In the genomic region with DNA sequence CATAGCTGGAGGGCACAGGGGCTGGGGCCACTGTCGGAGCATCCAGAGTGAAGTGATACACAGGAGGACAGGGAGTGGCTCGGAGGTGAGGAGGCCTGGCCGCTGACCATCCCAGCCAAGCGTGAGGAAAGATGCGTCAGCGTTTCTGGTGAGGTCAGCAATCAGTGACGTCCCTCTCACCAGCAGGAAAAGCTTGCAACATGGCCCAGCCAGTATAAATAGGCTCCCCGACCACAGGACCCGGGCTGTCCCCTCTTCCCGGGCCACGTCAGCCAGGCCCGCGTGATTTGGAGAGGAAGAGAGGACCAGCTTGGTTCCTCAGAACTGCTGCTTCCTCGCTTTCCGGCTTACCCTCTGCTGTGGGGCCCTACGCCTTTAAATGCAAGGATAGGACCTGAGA, we compare ENCODE assay signal across 11 cellular contexts. TPM values are rescaled to one million over a fixed set of nuclear protein-coding genes. Genes with fewer than 3 reads are reported as not detected.
A peak's percentile ranks its signal among the peaks of the same experiment; 100 is the strongest.
DNase-seq lines count a peak whose midpoint lies in the region; ATAC-seq and TF ChIP-seq lines count a peak whose summit lies in the region.
"Had no signal": no experiment of that assay in that cellular context is flagged by ENCODE, and none has a peak within 500 bp of the region (broad histone marks: within the 10 kb centered on the region; RNA-seq: fewer than 3 reads in every experiment).

No MANE protein-coding gene starts in this region.

- TF ChIP-seq CTCF in activated CD8-positive, alpha-beta T cell treated with anti-CD3 and anti-CD28 coated beads for 36 hours (IDR thresholded peaks at IDR 0.05): no peak
- TF ChIP-seq CTCF in heart left ventricle (IDR thresholded peaks at IDR 0.05): no peak

- no peak for TF ChIP-seq POLR2A in heart left ventricle (IDR thresholded peaks at IDR 0.05)

- H3K27ac ChIP-seq in heart left ventricle: peak overlapping the region in 4 of 12 donors; percentile 38 to 78 (median 51)

- POLR2A ChIA-PET in activated CD8-positive, alpha-beta T cell treated with anti-CD3 and anti-CD28 coated beads for 36 hours (lab: Charles Lee): interaction anchor here (0.8 to 1.2 kb wide), 2 partner anchors 8 to 71 kb away, joined by 3 to 4 read pairs; no protein-coding TSS in a partner anchor

- H3K36me3 Mint-ChIP-seq in activated CD8-positive, alpha-beta T cell treated with anti-CD3 and anti-CD28 coated beads for 36 hours (ENCODE audit: low read depth): peaks cover 28% of the 10 kb centered on the region
- H3K36me3 Mint-ChIP-seq in activated T-cell treated with anti-CD3 and anti-CD28 coated beads, Interleukin-2, amount 50 U/mL, for 4 hours (ENCODE audit: insufficient read depth): peaks cover 8% of the 10 kb centered on the region

- H3K4me1 ChIP-seq in heart left ventricle: peaks cover 0 to 65% (median 0%) of the 10 kb centered on the region in 12 donors

- H3K4me1 Mint-ChIP-seq in activated CD8-positive, alpha-beta T cell treated with anti-CD3 and anti-CD28 coated beads for 36 hours (ENCODE audit: low read depth): peaks cover 40% of the 10 kb centered on the region
- H3K4me1 Mint-ChIP-seq in activated T-cell treated with anti-CD3 and anti-CD28 coated beads, Interleukin-2, amount 50 U/mL, for 4 hours (ENCODE audit: low read depth): peaks cover 27% of the 10 kb centered on the region

- no peaks in the 10 kb centered on the region for H3K9me3 Mint-ChIP-seq in activated CD8-positive, alpha-beta T cell treated with anti-CD3 and anti-CD28 coated beads for 36 hours
- no peaks in the 10 kb centered on the region for H3K9me3 Mint-ChIP-seq in activated T-cell treated with anti-CD3 and anti-CD28 coated beads, Interleukin-2, amount 50 U/mL, for 4 hours

- DNase-seq in EL (peak; percentile 44), heart left ventricle (peak; percentile 74 to 89 (median 78)), posterior vena cava (ENCODE audit: low spot score) (peak; percentile 95), HuH-7 (ENCODE audit: low spot score) (no peak), NCI-H510A treated with DMSO at 0.1 percent for 48 hours (lab: John Stamatoyannopoulos, UW) (no peak)
- no peak for DNase-seq in activated CD8-positive, alpha-beta T cell treated with anti-CD3 and anti-CD28 coated beads for 36 hours
- no peak for DNase-seq in activated T-cell treated with anti-CD3 and anti-CD28 coated beads, Interleukin-2, amount 50 U/mL, for 4 hours
- DNase-seq: activated CD4-positive, alpha-beta T cell treated with anti-CD3 and anti-CD28 coated beads, Interleukin-2, amount 50 U/mL, for 1 hour; central memory CD4-positive, alpha-beta T cell; stimulated activated naive CD4-positive, alpha-beta T cell treated with Interleukin-2 at 50 U/mL for 16 hours had no signal

- WGBS in heart left ventricle, 4 donors: 64 to 70% (median 66%) methylated on average over 13 to 16 of the region's 16 CpGs

- intact Hi-C loops in activated CD8-positive, alpha-beta T cell treated with anti-CD3 and anti-CD28 coated beads for 36 hours (cut with micrococcal nuclease): no loop called here
- intact Hi-C loops in heart left ventricle (cut with DNase I) (no loop called here), posterior vena cava (cut with DNase I) (no loop called here)

- no peaks in the 10 kb centered on the region for H3K27me3 Mint-ChIP-seq in activated CD8-positive, alpha-beta T cell treated with anti-CD3 and anti-CD28 coated beads for 36 hours
- no peaks in the 10 kb centered on the region for H3K27me3 Mint-ChIP-seq in activated T-cell treated with anti-CD3 and anti-CD28 coated beads, Interleukin-2, amount 50 U/mL, for 4 hours (ENCODE audit: low read depth)

- no peaks in the 10 kb centered on the region for H3K9me3 ChIP-seq in heart left ventricle

- H3K27me3 ChIP-seq in heart left ventricle: no peaks in the 10 kb centered on the region

- CTCF ChIA-PET in activated CD8-positive, alpha-beta T cell treated with anti-CD3 and anti-CD28 coated beads for 36 hours (lab: Charles Lee): interaction anchor here (1.1 to 4.4 kb wide), 2 partner anchors 12 to 17 kb away, joined by 3 to 33 read pairs; a partner anchor contains a TSS

- H3K4me3 Mint-ChIP-seq in activated CD8-positive, alpha-beta T cell treated with anti-CD3 and anti-CD28 coated beads for 36 hours: no peak overlapping the region
- H3K4me3 Mint-ChIP-seq in activated T-cell treated with anti-CD3 and anti-CD28 coated beads, Interleukin-2, amount 50 U/mL, for 4 hours: no peak overlapping the region

- no peaks in the 10 kb centered on the region for H3K36me3 ChIP-seq in heart left ventricle

- ATAC-seq in activated CD8-positive, alpha-beta T cell treated with anti-CD3 and anti-CD28 coated beads for 36 hours: no peak
- ATAC-seq in heart left ventricle (peak; percentile 46 to 79 (median 64)), GM18873 (IDR thresholded peaks at IDR 0.05; ENCODE audit: low FRiP score, unreplicated experiment) (no peak)
- ATAC-seq in activated T-cell treated with anti-CD3 and anti-CD28 coated beads, Interleukin-2, amount 50 U/mL, for 4 hours: no peak

- H3K4me3 ChIP-seq in heart left ventricle: no peak overlapping the region

- peak overlapping the region; percentile 26 for H3K27ac Mint-ChIP-seq in activated CD8-positive, alpha-beta T cell treated with anti-CD3 and anti-CD28 coated beads for 36 hours

RNA-seq across cellular contexts. Expression of a gene that starts 4.2 kb away (rescaled TPM):
- 10 to 100 TPM; 44.3 to 45.7 TPM for total RNA-seq in activated CD8-positive, alpha-beta T cell treated with anti-CD3 and anti-CD28 coated beads for 36 hours
- 1 to 10 TPM in 2 of 9 donors, under 1 TPM in 5, not detected in 2; 0.17 to 5.0 (median 0.42) TPM for total RNA-seq in heart left ventricle
- under 1 TPM; 0.25 to 0.27 TPM for polyA plus RNA-seq in heart left ventricle
- total RNA-seq in posterior vena cava: 1 to 10 TPM; 1.0 to 2.0 TPM
- total RNA-seq in activated T-cell treated with anti-CD3 and anti-CD28 coated beads, Interleukin-2, amount 50 U/mL, for 4 hours: 10 to 100 TPM; 18.4 to 30.7 (median 22.2) TPM

RNA-seq across cellular contexts. Expression of a gene that starts 18.5 kb away (rescaled TPM):
- total RNA-seq in activated CD8-positive, alpha-beta T cell treated with anti-CD3 and anti-CD28 coated beads for 36 hours: 1 to 10 TPM; 4.2 to 5.1 TPM
- total RNA-seq in heart left ventricle: 10 to 100 TPM in 3 of 9 donors, 1 to 10 TPM in 6; 3.8 to 16.6 (median 7.1) TPM
- 10 to 100 TPM in 1 of 2 donors, 1 to 10 TPM in 1; 7.0 to 10.2 TPM for polyA plus RNA-seq in heart left ventricle
- total RNA-seq in posterior vena cava: 10 to 100 TPM in 1 of 2 donors, 1 to 10 TPM in 1; 9.8 to 14.3 TPM
- total RNA-seq in activated T-cell treated with anti-CD3 and anti-CD28 coated beads, Interleukin-2, amount 50 U/mL, for 4 hours: 1 to 10 TPM; 1.1 to 2.9 (median 2.4) TPM

RNA-seq across cellular contexts. Expression of a gene that starts 24.3 kb away (rescaled TPM):
- 100 to 1,000 TPM; 160 to 161 TPM for total RNA-seq in activated CD8-positive, alpha-beta T cell treated with anti-CD3 and anti-CD28 coated beads for 36 hours
- total RNA-seq in heart left ventricle: 10 to 100 TPM in 1 of 9 donors, 1 to 10 TPM in 1, under 1 TPM in 6, not detected in 1; 0.12 to 11.6 (median 0.70) TPM
- under 1 TPM; 0.46 to 0.78 TPM for polyA plus RNA-seq in heart left ventricle
- 1 to 10 TPM; 2.6 to 8.1 TPM for total RNA-seq in posterior vena cava
- 100 to 1,000 TPM; 226 to 440 (median 307) TPM for total RNA-seq in activated T-cell treated with anti-CD3 and anti-CD28 coated beads, Interleukin-2, amount 50 U/mL, for 4 hours

RNA-seq across cellular contexts. Expression of a gene that starts 55.9 kb away (rescaled TPM):
- 10 to 100 TPM; 20.5 to 21.1 TPM for total RNA-seq in activated CD8-positive, alpha-beta T cell treated with anti-CD3 and anti-CD28 coated beads for 36 hours
- total RNA-seq in heart left ventricle: 10 to 100 TPM in 1 of 9 donors, 1 to 10 TPM in 8; 4.3 to 10.1 (median 7.1) TPM
- 1 to 10 TPM; 4.5 to 9.5 TPM for polyA plus RNA-seq in heart left ventricle
- total RNA-seq in posterior vena cava: 10 to 100 TPM; 20.5 to 20.7 TPM
- total RNA-seq in activated T-cell treated with anti-CD3 and anti-CD28 coated beads, Interleukin-2, amount 50 U/mL, for 4 hours: 10 to 100 TPM; 12.6 to 16.4 (median 14.0) TPM

Comparison
In these comparisons a context has a peak if more than half of its experiments do, and no peak if none do; other contexts are left out.
1. DNase-seq: peak in EL (single experiment), heart left ventricle (5 of 5) and posterior vena cava (single experiment); none in activated CD8-positive, alpha-beta T cell treated with anti-CD3 and anti-CD28 coated beads for 36 hours (single experiment), activated T-cell treated with anti-CD3 and anti-CD28 coated beads, Interleukin-2, amount 50 U/mL, for 4 hours (single experiment), HuH-7 (single experiment) and NCI-H510A treated with DMSO at 0.1 percent for 48 hours (single experiment).
2. ATAC-seq: peak in heart left ventricle (4 of 4); none in activated CD8-positive, alpha-beta T cell treated with anti-CD3 and anti-CD28 coated beads for 36 hours (single experiment), activated T-cell treated with anti-CD3 and anti-CD28 coated beads, Interleukin-2, amount 50 U/mL, for 4 hours (0 of 2) and GM18873 (single experiment).
3. RNA of a gene that starts 24.3 kb away (total RNA-seq): 226 to 440 TPM in activated T-cell treated with anti-CD3 and anti-CD28 coated beads, Interleukin-2, amount 50 U/mL, for 4 hours and 160 to 161 TPM in activated CD8-positive, alpha-beta T cell treated with anti-CD3 and anti-CD28 coated beads for 36 hours; 2.6 to 8.1 TPM in posterior vena cava and 0.12 to 11.6 TPM in heart left ventricle; every median in the first group is over 10 times any median in the second.